In the genomic region with DNA sequence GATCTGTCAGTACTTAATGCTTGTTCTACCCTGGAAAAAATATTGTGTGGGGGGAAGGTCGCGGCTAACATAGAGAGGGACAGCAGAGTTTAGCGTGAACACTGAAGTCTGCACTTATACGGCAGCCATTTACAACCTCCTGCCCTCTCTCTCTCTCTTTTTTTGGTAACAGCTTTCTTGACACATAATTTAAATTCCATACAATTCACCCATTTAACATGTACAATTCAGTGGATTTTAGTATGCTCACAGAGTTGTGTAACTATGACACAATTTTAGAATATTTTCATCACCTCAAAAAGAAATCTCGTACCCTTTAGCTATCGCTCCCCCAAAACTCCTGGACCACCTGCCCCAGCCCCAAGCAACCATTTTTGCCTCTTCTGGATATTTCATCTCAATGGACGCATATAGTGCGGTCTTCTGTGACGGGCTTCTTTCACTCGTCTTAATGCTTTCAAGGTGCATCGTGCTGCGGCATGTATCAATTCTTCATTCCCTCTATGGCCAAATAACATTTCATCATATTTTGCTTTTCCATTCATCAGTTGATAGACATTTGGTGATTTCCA, we compare ENCODE assay signal across 1 cellular context.
A peak's percentile ranks its signal among the peaks of the same experiment; 100 is the strongest.
TF ChIP-seq lines count a peak whose summit lies in the region.

No MANE protein-coding gene starts in this region.

TF ChIP-seq in GM12878, 131 proteins besides CTCF, POLR2A, EP300 and RAD21 (continued from another document and continues in another):
- TF ChIP-seq, protein P1, sequence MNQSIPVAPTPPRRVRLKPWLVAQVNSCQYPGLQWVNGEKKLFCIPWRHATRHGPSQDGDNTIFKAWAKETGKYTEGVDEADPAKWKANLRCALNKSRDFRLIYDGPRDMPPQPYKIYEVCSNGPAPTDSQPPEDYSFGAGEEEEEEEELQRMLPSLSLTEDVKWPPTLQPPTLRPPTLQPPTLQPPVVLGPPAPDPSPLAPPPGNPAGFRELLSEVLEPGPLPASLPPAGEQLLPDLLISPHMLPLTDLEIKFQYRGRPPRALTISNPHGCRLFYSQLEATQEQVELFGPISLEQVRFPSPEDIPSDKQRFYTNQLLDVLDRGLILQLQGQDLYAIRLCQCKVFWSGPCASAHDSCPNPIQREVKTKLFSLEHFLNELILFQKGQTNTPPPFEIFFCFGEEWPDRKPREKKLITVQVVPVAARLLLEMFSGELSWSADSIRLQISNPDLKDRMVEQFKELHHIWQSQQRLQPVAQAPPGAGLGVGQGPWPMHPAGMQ (IDR thresholded peaks at IDR 0.05; ENCODE audit: borderline replicate concordance): no peak
- TF ChIP-seq ZNF24 (IDR thresholded peaks at IDR 0.05) (peak; percentile 91), NR2C1 (IDR thresholded peaks at IDR 0.05) (no peak), ZNF384 (IDR thresholded peaks at IDR 0.05; ENCODE audit: borderline replicate concordance, low read depth, low read length) (no peak), ZSCAN29 (IDR thresholded peaks at IDR 0.05) (0 out of 2 replicates have a peak, but pooled peaks have one; percentile 11), NFIC (IDR thresholded peaks at IDR 0.05; ENCODE audit: low read depth, low read length) (no peak), CREB1 (IDR thresholded peaks at IDR 0.05; ENCODE audit: low read depth) (no peak), PML (IDR thresholded peaks at IDR 0.05; ENCODE audit: low read length) (no peak), RFX5 (IDR thresholded peaks at IDR 0.05; ENCODE audit: low read depth, low read length) (no peak), MYC (IDR thresholded peaks at IDR 0.05; ENCODE audit: insufficient read depth, insufficient read length, insufficient replicate concordance, low read length, severe bottlenecking) (no peak), YY1 (IDR thresholded peaks at IDR 0.05; ENCODE audit: low read depth, low read length) (peak; percentile 84), SRF (IDR thresholded peaks at IDR 0.05; ENCODE audit: low read depth in 2 of 2, low read length in 2 of 2) (no peak), POLR2AphosphoS2 (IDR thresholded peaks at IDR 0.05; ENCODE audit: low read depth, low read length) (0 out of 2 replicates have a peak, but pooled peaks have one; percentile 17), EGR1 (IDR thresholded peaks at IDR 0.05; ENCODE audit: borderline replicate concordance in 1 of 2, low read depth in 2 of 2, low read length in 2 of 2) (no peak), SREBF1 (IDR thresholded peaks at IDR 0.05; ENCODE audit: low read length) (no peak), TCF12 (IDR thresholded peaks at IDR 0.05; ENCODE audit: low read depth, low read length) (no peak), STAT3 (IDR thresholded peaks at IDR 0.05; ENCODE audit: low read depth, low read length) (0 out of 2 replicates have a peak, but pooled peaks have one; percentile 4), CHD1 (IDR thresholded peaks at IDR 0.05; ENCODE audit: low read depth, low read length) (0 out of 2 replicates have a peak, but pooled peaks have one; percentile 16), POLR2AphosphoS5 (IDR thresholded peaks at IDR 0.05; ENCODE audit: low read length) (no peak; the same call in 1 of the 2 replicates), SMARCA5 (IDR thresholded peaks at IDR 0.05) (0 out of 2 replicates have a peak, but pooled peaks have one; percentile 22), HDAC6 (IDR thresholded peaks at IDR 0.05; ENCODE audit: unreplicated experiment) (no peak), ATF7 (IDR thresholded peaks at IDR 0.05; ENCODE audit: low read depth) (no peak), SUPT20H (IDR thresholded peaks at IDR 0.05; ENCODE audit: borderline replicate concordance, control insufficient read depth, low read depth, low read length) (no peak), ZNF207 (IDR thresholded peaks at IDR 0.05; ENCODE audit: borderline replicate concordance) (peak; percentile 4; the same call in 1 of the 2 replicates), KLF5 (IDR thresholded peaks at IDR 0.05; ENCODE audit: partially characterized antibody) (no peak), PAX8 (IDR thresholded peaks at IDR 0.05) (0 out of 2 replicates have a peak, but pooled peaks have one; percentile 71), HDAC2 (IDR thresholded peaks at IDR 0.05) (no peak), IKZF1 (conservative IDR thresholded peaks at IDR 0.05) (no peak), NBN (IDR thresholded peaks at IDR 0.05) (no peak), TARDBP (IDR thresholded peaks at IDR 0.05; ENCODE audit: borderline replicate concordance) (no peak)
- TF ChIP-seq, protein P2, sequence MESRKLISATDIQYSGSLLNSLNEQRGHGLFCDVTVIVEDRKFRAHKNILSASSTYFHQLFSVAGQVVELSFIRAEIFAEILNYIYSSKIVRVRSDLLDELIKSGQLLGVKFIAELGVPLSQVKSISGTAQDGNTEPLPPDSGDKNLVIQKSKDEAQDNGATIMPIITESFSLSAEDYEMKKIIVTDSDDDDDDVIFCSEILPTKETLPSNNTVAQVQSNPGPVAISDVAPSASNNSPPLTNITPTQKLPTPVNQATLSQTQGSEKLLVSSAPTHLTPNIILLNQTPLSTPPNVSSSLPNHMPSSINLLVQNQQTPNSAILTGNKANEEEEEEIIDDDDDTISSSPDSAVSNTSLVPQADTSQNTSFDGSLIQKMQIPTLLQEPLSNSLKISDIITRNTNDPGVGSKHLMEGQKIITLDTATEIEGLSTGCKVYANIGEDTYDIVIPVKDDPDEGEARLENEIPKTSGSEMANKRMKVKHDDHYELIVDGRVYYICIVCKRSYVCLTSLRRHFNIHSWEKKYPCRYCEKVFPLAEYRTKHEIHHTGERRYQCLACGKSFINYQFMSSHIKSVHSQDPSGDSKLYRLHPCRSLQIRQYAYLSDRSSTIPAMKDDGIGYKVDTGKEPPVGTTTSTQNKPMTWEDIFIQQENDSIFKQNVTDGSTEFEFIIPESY (IDR thresholded peaks at IDR 0.05): no peak
- TF ChIP-seq, protein P3, sequence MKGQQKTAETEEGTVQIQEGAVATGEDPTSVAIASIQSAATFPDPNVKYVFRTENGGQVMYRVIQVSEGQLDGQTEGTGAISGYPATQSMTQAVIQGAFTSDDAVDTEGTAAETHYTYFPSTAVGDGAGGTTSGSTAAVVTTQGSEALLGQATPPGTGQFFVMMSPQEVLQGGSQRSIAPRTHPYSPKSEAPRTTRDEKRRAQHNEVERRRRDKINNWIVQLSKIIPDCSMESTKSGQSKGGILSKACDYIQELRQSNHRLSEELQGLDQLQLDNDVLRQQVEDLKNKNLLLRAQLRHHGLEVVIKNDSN (IDR thresholded peaks at IDR 0.05; ENCODE audit: borderline replicate concordance, extremely low read length, insufficient read depth, low read depth, low read length): no peak
- TF ChIP-seq, protein P4, sequence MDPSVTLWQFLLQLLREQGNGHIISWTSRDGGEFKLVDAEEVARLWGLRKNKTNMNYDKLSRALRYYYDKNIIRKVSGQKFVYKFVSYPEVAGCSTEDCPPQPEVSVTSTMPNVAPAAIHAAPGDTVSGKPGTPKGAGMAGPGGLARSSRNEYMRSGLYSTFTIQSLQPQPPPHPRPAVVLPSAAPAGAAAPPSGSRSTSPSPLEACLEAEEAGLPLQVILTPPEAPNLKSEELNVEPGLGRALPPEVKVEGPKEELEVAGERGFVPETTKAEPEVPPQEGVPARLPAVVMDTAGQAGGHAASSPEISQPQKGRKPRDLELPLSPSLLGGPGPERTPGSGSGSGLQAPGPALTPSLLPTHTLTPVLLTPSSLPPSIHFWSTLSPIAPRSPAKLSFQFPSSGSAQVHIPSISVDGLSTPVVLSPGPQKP (IDR thresholded peaks at IDR 0.05; ENCODE audit: low read depth, low read length): no peak
- TF ChIP-seq, protein P5, sequence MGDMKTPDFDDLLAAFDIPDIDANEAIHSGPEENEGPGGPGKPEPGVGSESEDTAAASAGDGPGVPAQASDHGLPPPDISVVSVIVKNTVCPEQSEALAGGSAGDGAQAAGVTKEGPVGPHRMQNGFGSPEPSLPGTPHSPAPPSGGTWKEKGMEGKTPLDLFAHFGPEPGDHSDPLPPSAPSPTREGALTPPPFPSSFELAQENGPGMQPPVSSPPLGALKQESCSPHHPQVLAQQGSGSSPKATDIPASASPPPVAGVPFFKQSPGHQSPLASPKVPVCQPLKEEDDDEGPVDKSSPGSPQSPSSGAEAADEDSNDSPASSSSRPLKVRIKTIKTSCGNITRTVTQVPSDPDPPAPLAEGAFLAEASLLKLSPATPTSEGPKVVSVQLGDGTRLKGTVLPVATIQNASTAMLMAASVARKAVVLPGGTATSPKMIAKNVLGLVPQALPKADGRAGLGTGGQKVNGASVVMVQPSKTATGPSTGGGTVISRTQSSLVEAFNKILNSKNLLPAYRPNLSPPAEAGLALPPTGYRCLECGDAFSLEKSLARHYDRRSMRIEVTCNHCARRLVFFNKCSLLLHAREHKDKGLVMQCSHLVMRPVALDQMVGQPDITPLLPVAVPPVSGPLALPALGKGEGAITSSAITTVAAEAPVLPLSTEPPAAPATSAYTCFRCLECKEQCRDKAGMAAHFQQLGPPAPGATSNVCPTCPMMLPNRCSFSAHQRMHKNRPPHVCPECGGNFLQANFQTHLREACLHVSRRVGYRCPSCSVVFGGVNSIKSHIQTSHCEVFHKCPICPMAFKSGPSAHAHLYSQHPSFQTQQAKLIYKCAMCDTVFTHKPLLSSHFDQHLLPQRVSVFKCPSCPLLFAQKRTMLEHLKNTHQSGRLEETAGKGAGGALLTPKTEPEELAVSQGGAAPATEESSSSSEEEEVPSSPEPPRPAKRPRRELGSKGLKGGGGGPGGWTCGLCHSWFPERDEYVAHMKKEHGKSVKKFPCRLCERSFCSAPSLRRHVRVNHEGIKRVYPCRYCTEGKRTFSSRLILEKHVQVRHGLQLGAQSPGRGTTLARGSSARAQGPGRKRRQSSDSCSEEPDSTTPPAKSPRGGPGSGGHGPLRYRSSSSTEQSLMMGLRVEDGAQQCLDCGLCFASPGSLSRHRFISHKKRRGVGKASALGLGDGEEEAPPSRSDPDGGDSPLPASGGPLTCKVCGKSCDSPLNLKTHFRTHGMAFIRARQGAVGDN (IDR thresholded peaks at IDR 0.05): no peak
- TF ChIP-seq, protein P6, sequence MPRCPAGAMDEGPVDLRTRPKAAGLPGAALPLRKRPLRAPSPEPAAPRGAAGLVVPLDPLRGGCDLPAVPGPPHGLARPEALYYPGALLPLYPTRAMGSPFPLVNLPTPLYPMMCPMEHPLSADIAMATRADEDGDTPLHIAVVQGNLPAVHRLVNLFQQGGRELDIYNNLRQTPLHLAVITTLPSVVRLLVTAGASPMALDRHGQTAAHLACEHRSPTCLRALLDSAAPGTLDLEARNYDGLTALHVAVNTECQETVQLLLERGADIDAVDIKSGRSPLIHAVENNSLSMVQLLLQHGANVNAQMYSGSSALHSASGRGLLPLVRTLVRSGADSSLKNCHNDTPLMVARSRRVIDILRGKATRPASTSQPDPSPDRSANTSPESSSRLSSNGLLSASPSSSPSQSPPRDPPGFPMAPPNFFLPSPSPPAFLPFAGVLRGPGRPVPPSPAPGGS (IDR thresholded peaks at IDR 0.05; ENCODE audit: borderline replicate concordance, insufficient read depth, low read depth, low read length, poor library complexity, severe bottlenecking): no peak
- TF ChIP-seq, protein P7, sequence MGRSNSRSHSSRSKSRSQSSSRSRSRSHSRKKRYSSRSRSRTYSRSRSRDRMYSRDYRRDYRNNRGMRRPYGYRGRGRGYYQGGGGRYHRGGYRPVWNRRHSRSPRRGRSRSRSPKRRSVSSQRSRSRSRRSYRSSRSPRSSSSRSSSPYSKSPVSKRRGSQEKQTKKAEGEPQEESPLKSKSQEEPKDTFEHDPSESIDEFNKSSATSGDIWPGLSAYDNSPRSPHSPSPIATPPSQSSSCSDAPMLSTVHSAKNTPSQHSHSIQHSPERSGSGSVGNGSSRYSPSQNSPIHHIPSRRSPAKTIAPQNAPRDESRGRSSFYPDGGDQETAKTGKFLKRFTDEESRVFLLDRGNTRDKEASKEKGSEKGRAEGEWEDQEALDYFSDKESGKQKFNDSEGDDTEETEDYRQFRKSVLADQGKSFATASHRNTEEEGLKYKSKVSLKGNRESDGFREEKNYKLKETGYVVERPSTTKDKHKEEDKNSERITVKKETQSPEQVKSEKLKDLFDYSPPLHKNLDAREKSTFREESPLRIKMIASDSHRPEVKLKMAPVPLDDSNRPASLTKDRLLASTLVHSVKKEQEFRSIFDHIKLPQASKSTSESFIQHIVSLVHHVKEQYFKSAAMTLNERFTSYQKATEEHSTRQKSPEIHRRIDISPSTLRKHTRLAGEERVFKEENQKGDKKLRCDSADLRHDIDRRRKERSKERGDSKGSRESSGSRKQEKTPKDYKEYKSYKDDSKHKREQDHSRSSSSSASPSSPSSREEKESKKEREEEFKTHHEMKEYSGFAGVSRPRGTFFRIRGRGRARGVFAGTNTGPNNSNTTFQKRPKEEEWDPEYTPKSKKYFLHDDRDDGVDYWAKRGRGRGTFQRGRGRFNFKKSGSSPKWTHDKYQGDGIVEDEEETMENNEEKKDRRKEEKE (IDR thresholded peaks at IDR 0.05): no peak
- TF ChIP-seq, protein P8, sequence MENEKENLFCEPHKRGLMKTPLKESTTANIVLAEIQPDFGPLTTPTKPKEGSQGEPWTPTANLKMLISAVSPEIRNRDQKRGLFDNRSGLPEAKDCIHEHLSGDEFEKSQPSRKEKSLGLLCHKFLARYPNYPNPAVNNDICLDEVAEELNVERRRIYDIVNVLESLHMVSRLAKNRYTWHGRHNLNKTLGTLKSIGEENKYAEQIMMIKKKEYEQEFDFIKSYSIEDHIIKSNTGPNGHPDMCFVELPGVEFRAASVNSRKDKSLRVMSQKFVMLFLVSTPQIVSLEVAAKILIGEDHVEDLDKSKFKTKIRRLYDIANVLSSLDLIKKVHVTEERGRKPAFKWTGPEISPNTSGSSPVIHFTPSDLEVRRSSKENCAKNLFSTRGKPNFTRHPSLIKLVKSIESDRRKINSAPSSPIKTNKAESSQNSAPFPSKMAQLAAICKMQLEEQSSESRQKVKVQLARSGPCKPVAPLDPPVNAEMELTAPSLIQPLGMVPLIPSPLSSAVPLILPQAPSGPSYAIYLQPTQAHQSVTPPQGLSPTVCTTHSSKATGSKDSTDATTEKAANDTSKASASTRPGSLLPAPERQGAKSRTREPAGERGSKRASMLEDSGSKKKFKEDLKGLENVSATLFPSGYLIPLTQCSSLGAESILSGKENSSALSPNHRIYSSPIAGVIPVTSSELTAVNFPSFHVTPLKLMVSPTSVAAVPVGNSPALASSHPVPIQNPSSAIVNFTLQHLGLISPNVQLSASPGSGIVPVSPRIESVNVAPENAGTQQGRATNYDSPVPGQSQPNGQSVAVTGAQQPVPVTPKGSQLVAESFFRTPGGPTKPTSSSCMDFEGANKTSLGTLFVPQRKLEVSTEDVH (IDR thresholded peaks at IDR 0.05; ENCODE audit: low read depth, partially characterized antibody): no peak
- TF ChIP-seq, protein P9, sequence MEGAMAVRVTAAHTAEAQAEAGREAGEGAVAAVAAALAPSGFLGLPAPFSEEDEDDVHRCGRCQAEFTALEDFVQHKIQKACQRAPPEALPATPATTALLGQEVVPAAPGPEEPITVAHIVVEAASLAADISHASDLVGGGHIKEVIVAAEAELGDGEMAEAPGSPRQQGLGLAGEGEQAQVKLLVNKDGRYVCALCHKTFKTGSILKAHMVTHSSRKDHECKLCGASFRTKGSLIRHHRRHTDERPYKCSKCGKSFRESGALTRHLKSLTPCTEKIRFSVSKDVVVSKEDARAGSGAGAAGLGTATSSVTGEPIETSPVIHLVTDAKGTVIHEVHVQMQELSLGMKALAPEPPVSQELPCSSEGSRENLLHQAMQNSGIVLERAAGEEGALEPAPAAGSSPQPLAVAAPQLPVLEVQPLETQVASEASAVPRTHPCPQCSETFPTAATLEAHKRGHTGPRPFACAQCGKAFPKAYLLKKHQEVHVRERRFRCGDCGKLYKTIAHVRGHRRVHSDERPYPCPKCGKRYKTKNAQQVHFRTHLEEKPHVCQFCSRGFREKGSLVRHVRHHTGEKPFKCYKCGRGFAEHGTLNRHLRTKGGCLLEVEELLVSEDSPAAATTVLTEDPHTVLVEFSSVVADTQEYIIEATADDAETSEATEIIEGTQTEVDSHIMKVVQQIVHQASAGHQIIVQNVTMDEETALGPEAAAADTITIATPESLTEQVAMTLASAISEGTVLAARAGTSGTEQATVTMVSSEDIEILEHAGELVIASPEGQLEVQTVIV (IDR thresholded peaks at IDR 0.05; ENCODE audit: borderline replicate concordance, partially characterized antibody): no peak
